In the genomic region with DNA sequence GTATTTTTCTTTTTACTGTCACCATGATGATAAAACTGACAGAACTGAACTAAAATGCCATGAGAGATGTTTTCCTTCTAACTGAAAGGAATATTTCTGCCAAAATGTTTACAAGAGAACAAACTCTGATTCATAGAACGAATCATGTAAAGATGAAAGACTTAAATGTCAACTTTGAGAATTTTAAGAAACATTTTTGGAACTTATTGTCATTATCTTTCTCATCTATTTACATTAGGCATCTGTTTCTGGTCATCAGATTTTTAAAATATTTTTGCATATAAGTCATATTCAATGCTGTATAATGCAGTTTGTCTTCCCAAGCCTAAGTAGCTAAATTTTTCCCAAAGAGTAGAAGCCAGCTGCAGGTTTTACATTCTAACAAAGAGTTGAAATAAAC, we compare ENCODE assay signal across 20 cellular contexts.
DNase-seq lines count a peak whose midpoint lies in the region; ATAC-seq, FAIRE-seq and TF ChIP-seq lines count a peak whose summit lies in the region.
"Had no signal": no experiment of that assay in that cellular context is flagged by ENCODE, and none has a peak within 500 bp of the region (broad histone marks: within the 10 kb centered on the region; RNA-seq: fewer than 3 reads in every experiment).

No MANE protein-coding gene starts in this region.

- H3K27ac Mint-ChIP-seq in astrocyte (ENCODE audit: unreplicated experiment): no peak overlapping the region
- H3K27ac Mint-ChIP-seq in activated naive CD8-positive, alpha-beta T cell treated with anti-CD3 and anti-CD28 coated beads, Interleukin-2, amount 50 U/mL, for 24 hours: no peak overlapping the region

- no peaks in the 10 kb centered on the region for H3K27me3 ChIP-seq in HCT116 (ENCODE audit: insufficient read depth, low read length)
- no peaks in the 10 kb centered on the region for H3K27me3 ChIP-seq in astrocyte (ENCODE audit: insufficient read depth, low read length)
- H3K27me3 ChIP-seq in smooth muscle cell (ENCODE audit: low read depth): no peaks in the 10 kb centered on the region
- H3K27me3 ChIP-seq in HAP-1 (ENCODE audit: low read depth): 0 out of 2 replicates have a peak, but pooled peaks cover 2% of the 10 kb centered on the region

- RAD21 ChIA-PET in HCT116 (lab: Charles Lee; ENCODE audit: low non-redundant PET in 1 of 2, low total read pairs in 2 of 2, uncharacterized antibody in 2 of 2, unreplicated experiment in 2 of 2): no interaction called here

- H2AFZ ChIP-seq in HCT116 (ENCODE audit: low read depth, low read length, poor library complexity, severe bottlenecking): peak overlapping the region; percentile 22
- H2AFZ ChIP-seq in astrocyte (ENCODE audit: low read depth, low read length): no peak overlapping the region
- H2AFZ ChIP-seq in smooth muscle cell (ENCODE audit: low read depth): peak overlapping the region; percentile 12

- H3F3A ChIP-seq in smooth muscle cell (ENCODE audit: low read depth): no peaks in the 10 kb centered on the region

- intact Hi-C loops in HCT116 (cut with micrococcal nuclease): loop anchor here (10.0 kb wide), 1 partner anchor 1587 kb away; no protein-coding TSS in a partner anchor

- H3K36me3 ChIP-seq in HCT116 (ENCODE audit: control insufficient read depth in 1 of 2, insufficient read depth in 2 of 2, low read length in 2 of 2) (no peaks in the 10 kb centered on the region), astrocyte (ENCODE audit: insufficient read depth, low read length) (no peaks in the 10 kb centered on the region), smooth muscle cell (ENCODE audit: low read depth) (no peaks in the 10 kb centered on the region), HAP-1 (replicated peaks) (no peaks in the 10 kb centered on the region)

- no TSS peak for BruUV-seq in HCT116 (replicated peaks; lab: Mats Ljungman, UMichigan)

- in situ Hi-C loops in HAP-1 (cut with MboI; ENCODE audit: low sequenced_read_pairs): no loop called here

- no peaks in the 10 kb centered on the region for H3K27me3 Mint-ChIP-seq in astrocyte (ENCODE audit: low read depth, unreplicated experiment)
- no peaks in the 10 kb centered on the region for H3K27me3 Mint-ChIP-seq in activated naive CD8-positive, alpha-beta T cell treated with anti-CD3 and anti-CD28 coated beads, Interleukin-2, amount 50 U/mL, for 24 hours

- no peak for ATAC-seq in HCT116
- ATAC-seq in activated naive CD8-positive, alpha-beta T cell treated with anti-CD3 and anti-CD28 coated beads, Interleukin-2, amount 50 U/mL, for 24 hours: no peak
- ATAC-seq: HepG2, Panc1, Right ventricle myocardium inferior, SK-N-SH treated with all-trans-retinoic acid at 6 μM for 48 hours had no signal

- no peak for DNase-seq in HCT116 (ENCODE audit: low read depth, low spot score)
- DNase-seq in astrocyte (ENCODE audit: low read depth): peak; percentile 8
- peak; percentile 41 for DNase-seq in fibroblast of villous mesenchyme (ENCODE audit: low read depth)
- DNase-seq in smooth muscle cell (lab: John Stamatoyannopoulos, UW; ENCODE audit: unreplicated experiment): no peak
- no peak for DNase-seq in activated naive CD8-positive, alpha-beta T cell treated with anti-CD3 and anti-CD28 coated beads, Interleukin-2, amount 50 U/mL, for 24 hours
- DNase-seq in activated CD4-positive, CD25-positive, alpha-beta regulatory T cell (lab: John Stamatoyannopoulos, UW): no peak
- no peak for DNase-seq in activated CD8-positive, alpha-beta memory T cell treated with anti-CD3 and anti-CD28 coated beads for 24 hours
- DNase-seq in HAP-1 (ENCODE audit: low spot score in 2 of 2): no peak
- DNase-seq: C1 segment of cervical spinal cord, DMS153, MM.1S, NCI-H1105, NCI-H187 treated with DMSO at 0.1 percent for 48 hours, NCI-H446, NCI-H748 treated with DMSO at 0.1 percent for 48 hours had no signal

- no peak overlapping the region for H3K4me3 ChIP-seq in HCT116 (replicated peaks in 1 of 2; ENCODE audit: low read depth in 1 of 2, low read length in 2 of 2)
- H3K4me3 ChIP-seq in astrocyte (ENCODE audit: insufficient read depth, low read depth, low read length): no peak overlapping the region
- H3K4me3 ChIP-seq in fibroblast of villous mesenchyme (ENCODE audit: low read depth, low read length): no peak overlapping the region
- no peak overlapping the region for H3K4me3 ChIP-seq in smooth muscle cell
- no peak overlapping the region for H3K4me3 ChIP-seq in HAP-1

- H3K9ac ChIP-seq in HCT116 (ENCODE audit: low read length) (no peak overlapping the region), astrocyte (ENCODE audit: low read length) (no peak overlapping the region), smooth muscle cell (ENCODE audit: low read depth) (no peak overlapping the region)

- H3K4me1 Mint-ChIP-seq in astrocyte (ENCODE audit: low read depth, unreplicated experiment): no peaks in the 10 kb centered on the region
- H3K4me1 Mint-ChIP-seq in activated naive CD8-positive, alpha-beta T cell treated with anti-CD3 and anti-CD28 coated beads, Interleukin-2, amount 50 U/mL, for 24 hours: no peaks in the 10 kb centered on the region

- TF ChIP-seq POLR2A in HCT116 (IDR thresholded peaks at IDR 0.05; ENCODE audit: borderline replicate concordance, extremely low read depth, insufficient read depth, insufficient read length): no peak

- H3K9me3 ChIP-seq in HCT116 (ENCODE audit: control insufficient read depth in 1 of 2, insufficient read depth in 1 of 2, low read depth in 1 of 2, low read length in 2 of 2): no peaks in the 10 kb centered on the region
- H3K9me3 ChIP-seq in astrocyte (ENCODE audit: insufficient read depth, low read depth, low read length): no peaks in the 10 kb centered on the region
- no peaks in the 10 kb centered on the region for H3K9me3 ChIP-seq in smooth muscle cell (replicated peaks; ENCODE audit: low read depth)
- no peaks in the 10 kb centered on the region for H3K9me3 ChIP-seq in HAP-1

- TF ChIP-seq CTCF in HCT116 (IDR thresholded peaks at IDR 0.05 in 2 of 3, conservative IDR thresholded peaks at IDR 0.05 in 1 of 3; ENCODE audit: borderline replicate concordance in 1 of 3, insufficient read depth in 1 of 3, low read depth in 2 of 3, low read length in 2 of 3): no peak
- no peak for TF ChIP-seq CTCF in astrocyte (IDR thresholded peaks at IDR 0.05; ENCODE audit: insufficient read depth, low read depth, low read length)
- TF ChIP-seq CTCF in fibroblast of villous mesenchyme (IDR thresholded peaks at IDR 0.05; ENCODE audit: insufficient read depth, low read depth, low read length): no peak
- no peak for TF ChIP-seq CTCF in smooth muscle cell (IDR thresholded peaks at IDR 0.05; ENCODE audit: borderline replicate concordance, insufficient read depth, poor library complexity, severe bottlenecking)

- no peak for TF ChIP-seq RAD21 in HCT116 (IDR thresholded peaks at IDR 0.05; ENCODE audit: low read depth)

- POLR2A ChIA-PET in HCT116 (lab: Charles Lee): no interaction called here

- H3K4me3 Mint-ChIP-seq in astrocyte (ENCODE audit: unreplicated experiment): no peak overlapping the region
- no peak overlapping the region for H3K4me3 Mint-ChIP-seq in activated naive CD8-positive, alpha-beta T cell treated with anti-CD3 and anti-CD28 coated beads, Interleukin-2, amount 50 U/mL, for 24 hours

- CTCF ChIA-PET in HCT116 (lab: Charles Lee): no interaction called here

- H3K9me2 ChIP-seq in HCT116 (ENCODE audit: insufficient read depth): no peaks in the 10 kb centered on the region

- WGBS in smooth muscle cell (ENCODE audit: low lambda C conversion rate): 53% methylated on average over 1 of the region's 1 CpG

- H3K27ac ChIP-seq in HCT116 (ENCODE audit: low read depth, low read length) (no peak overlapping the region), astrocyte (ENCODE audit: low read depth, low read length) (no peak overlapping the region), smooth muscle cell (ENCODE audit: low read depth) (no peak overlapping the region)

- peak; percentile 41 for FAIRE-seq in astrocyte (lab: Jason Lieb, UNC)
- FAIRE-seq: GM12891, HepG2 had no signal

- H4K20me1 ChIP-seq in HCT116 (ENCODE audit: insufficient read depth): no peaks in the 10 kb centered on the region
- H4K20me1 ChIP-seq in astrocyte (ENCODE audit: insufficient read depth, low read length): no peaks in the 10 kb centered on the region
- H4K20me1 ChIP-seq in smooth muscle cell (ENCODE audit: low read depth): no peaks in the 10 kb centered on the region

- no peaks in the 10 kb centered on the region for H3K36me3 Mint-ChIP-seq in astrocyte (ENCODE audit: low read depth, unreplicated experiment)
- no peaks in the 10 kb centered on the region for H3K36me3 Mint-ChIP-seq in activated naive CD8-positive, alpha-beta T cell treated with anti-CD3 and anti-CD28 coated beads, Interleukin-2, amount 50 U/mL, for 24 hours (ENCODE audit: low read depth)

- no peaks in the 10 kb centered on the region for H3K9me3 Mint-ChIP-seq in astrocyte (ENCODE audit: unreplicated experiment)
- H3K9me3 Mint-ChIP-seq in activated naive CD8-positive, alpha-beta T cell treated with anti-CD3 and anti-CD28 coated beads, Interleukin-2, amount 50 U/mL, for 24 hours: no peaks in the 10 kb centered on the region

- peaks cover 0 to 7% of the 10 kb centered on the region in 2 experiments; a peak in 1 of 4 replicates for H3K4me1 ChIP-seq in HCT116 (ENCODE audit: control insufficient read depth in 1 of 2, insufficient read depth in 2 of 2, low read length in 2 of 2)
- H3K4me1 ChIP-seq in astrocyte (ENCODE audit: insufficient read depth, low read length): no peaks in the 10 kb centered on the region
- H3K4me1 ChIP-seq in smooth muscle cell (ENCODE audit: low read depth): no peaks in the 10 kb centered on the region
- no peaks in the 10 kb centered on the region for H3K4me1 ChIP-seq in HAP-1

- H3K79me2 ChIP-seq in HCT116 (ENCODE audit: insufficient read depth, low read length) (no peaks in the 10 kb centered on the region), astrocyte (ENCODE audit: insufficient read depth, low read length) (no peaks in the 10 kb centered on the region), smooth muscle cell (ENCODE audit: low read depth) (no peaks in the 10 kb centered on the region)

- H3K4me2 ChIP-seq in HCT116 (ENCODE audit: low read length): no peak overlapping the region
- no peak overlapping the region for H3K4me2 ChIP-seq in astrocyte (ENCODE audit: low read length)
- no peak overlapping the region for H3K4me2 ChIP-seq in smooth muscle cell

TF ChIP-seq in HCT116, 20 proteins besides CTCF, POLR2A, EP300 and RAD21 (continues in another document):
- TF ChIP-seq SP1 (IDR thresholded peaks at IDR 0.05; ENCODE audit: low read depth) (no peak), POLR2AphosphoS5 (IDR thresholded peaks at IDR 0.05; ENCODE audit: low read depth, low read length) (no peak), JUND (IDR thresholded peaks at IDR 0.05) (no peak), EZH2phosphoT487 (IDR thresholded peaks at IDR 0.05; ENCODE audit: borderline replicate concordance) (no peak)

Comparison
In these comparisons a context has a peak if more than half of its experiments do, and no peak if none do; other contexts are left out.
1. DNase-seq: peak in astrocyte (single experiment) and fibroblast of villous mesenchyme (single experiment); none in HCT116 (single experiment), smooth muscle cell (single experiment), activated naive CD8-positive, alpha-beta T cell treated with anti-CD3 and anti-CD28 coated beads, Interleukin-2, amount 50 U/mL, for 24 hours (single experiment), activated CD4-positive, CD25-positive, alpha-beta regulatory T cell (0 of 4), activated CD8-positive, alpha-beta memory T cell treated with anti-CD3 and anti-CD28 coated beads for 24 hours (single experiment) and HAP-1 (0 of 2).